In genomic region chr7:101919363-101920115, GRCh38 we compare ENCODE assay signal across 18 cellular contexts.
A peak's percentile ranks its signal among the peaks of the same experiment; 100 is the strongest.
DNase-seq lines count a peak whose midpoint lies in the region; TF ChIP-seq lines count a peak whose summit lies in the region.
"Had no signal": no experiment of that assay in that cellular context is flagged by ENCODE, and none has a peak within 500 bp of the region (broad histone marks: within the 10 kb centered on the region; RNA-seq: fewer than 3 reads in every experiment).

No MANE protein-coding gene starts in this region.

- peaks cover 37% of the 10 kb centered on the region for H3K79me1 ChIP-seq in mesendoderm (ENCODE audit: low read length)

- H3K27me3 ChIP-seq in Caco-2 (replicated peaks; ENCODE audit: control insufficient read depth, insufficient read depth, low read length) (no peaks in the 10 kb centered on the region), mesendoderm (ENCODE audit: insufficient read depth, low read length, poor library complexity) (no peaks in the 10 kb centered on the region), sigmoid colon (no peaks in the 10 kb centered on the region)
- H3K27me3 ChIP-seq: Peyer's patch had no signal

- H3K4me1 ChIP-seq in Caco-2 (peaks cover 23% of the 10 kb centered on the region), mesendoderm (ENCODE audit: control insufficient read depth, low read depth, low read length) (peaks cover 2% of the 10 kb centered on the region), sigmoid colon (peaks cover 0 to 63% (median 51%) of the 10 kb centered on the region in 4 donors)
- H3K4me1 ChIP-seq: Peyer's patch had no signal

- DNase-seq in Caco-2: no peak
- peak in 36 of 61 donors; percentile 9 to 85 (median 42) for DNase-seq in caudate nucleus (lab: John Stamatoyannopoulos, UW)
- DNase-seq in mesendoderm: no peak
- peak; percentile 50 for DNase-seq in sigmoid colon
- DNase-seq in MV-4-11 (lab: John Stamatoyannopoulos, UW): no peak
- DNase-seq in stimulated activated CD4-positive, alpha-beta T cell treated with anti-CD3 and anti-CD28 coated beads, Interleukin-1b, Interleukin-23, amount 100 ng/mL, for 48 hours: no peak
- no peak for DNase-seq in activated CD4-positive, alpha-beta memory T cell treated with anti-CD3 and anti-CD28 coated beads, Interleukin-2, amount 10 ng/mL, durations not matched to agents 7 days and 5 days
- no peak for DNase-seq in NCI-H1417 treated with DMSO at 0.1 percent for 48 hours (lab: John Stamatoyannopoulos, UW)
- DNase-seq: CD4-positive, CD25-positive, alpha-beta regulatory T cell; DMS79 treated with DMSO at 0.1 percent for 48 hours; NCI-H1092; NCI-H187; NCI-H2171 treated with DMSO at 0.1 percent for 48 hours; NCI-H510A; SHP77 had no signal

- no CpG with 5 or more reads among the region's 24 CpGs for WGBS in mesendoderm (ENCODE audit: extremely low coverage, insufficient coverage, low lambda C conversion rate)
- 95 to 97% methylated on average over 24 of the region's 24 CpGs for whole genome bisulfite sequencing in sigmoid colon, 2 donors

- H3K23ac ChIP-seq in mesendoderm (ENCODE audit: low read length): no peak overlapping the region

- no peak overlapping the region for H2BK15ac ChIP-seq in mesendoderm (replicated peaks; ENCODE audit: low read depth)

- H3K79me2 ChIP-seq in mesendoderm (ENCODE audit: control insufficient read depth, insufficient read depth, low read length): peaks cover 77% of the 10 kb centered on the region

- H3K4me2 ChIP-seq in mesendoderm (ENCODE audit: low read length): no peak overlapping the region

- intact Hi-C loops in Caco-2 (cut with micrococcal nuclease; ENCODE audit: unreplicated experiment) (loop anchor here (5.0 kb wide), 1 partner anchor 178 kb away; no protein-coding TSS in a partner anchor), sigmoid colon (cut with DNase I) (no loop called here)

- H3K56ac ChIP-seq in mesendoderm (ENCODE audit: low read length): peak overlapping the region; percentile 10

- H2BK5ac ChIP-seq in mesendoderm (ENCODE audit: low read length): no peak overlapping the region

- H3K9ac ChIP-seq in mesendoderm (ENCODE audit: low read length): no peak overlapping the region

- H3K4me3 Mint-ChIP-seq in Caco-2 (ENCODE audit: unreplicated experiment): no peak overlapping the region
- no peak overlapping the region for H3K4me3 Mint-ChIP-seq in activated CD4-positive, alpha-beta memory T cell treated with anti-CD3 and anti-CD28 coated beads, Interleukin-2, amount 10 ng/mL, durations not matched to agents 7 days and 5 days
- H3K4me3 Mint-ChIP-seq: CD4-positive, CD25-positive, alpha-beta regulatory T cell had no signal

- no peak overlapping the region for H2AK5ac ChIP-seq in mesendoderm (ENCODE audit: low read length)

- no peaks in the 10 kb centered on the region; the same call in 1 of the 2 replicates for H3K36me3 ChIP-seq in Caco-2 (ENCODE audit: control insufficient read depth, insufficient read depth, low read length)
- peaks cover 4% of the 10 kb centered on the region for H3K36me3 ChIP-seq in mesendoderm (ENCODE audit: control insufficient read depth, insufficient read depth, low read length)
- peaks cover 0 to 23% (median 0%) of the 10 kb centered on the region in 4 donors for H3K36me3 ChIP-seq in sigmoid colon

- peaks cover 80% of the 10 kb centered on the region for H3K36me3 Mint-ChIP-seq in Caco-2 (ENCODE audit: insufficient read depth, unreplicated experiment)
- H3K36me3 Mint-ChIP-seq in activated CD4-positive, alpha-beta memory T cell treated with anti-CD3 and anti-CD28 coated beads, Interleukin-2, amount 10 ng/mL, durations not matched to agents 7 days and 5 days (ENCODE audit: low read depth): no peaks in the 10 kb centered on the region

- H3K27ac ChIP-seq in caudate nucleus (ENCODE audit: low read depth, low read length) (no peak overlapping the region), mesendoderm (ENCODE audit: low read depth, low read length) (no peak overlapping the region), sigmoid colon (peak overlapping the region in 1 of 4 donors; percentile 93)
- H3K27ac ChIP-seq: HL-60, Peyer's patch had no signal

- H4K8ac ChIP-seq in mesendoderm (ENCODE audit: low read depth, low read length): no peak overlapping the region

- CTCF ChIA-PET in Caco-2 (lab: Charles Lee): no interaction called here
- CTCF ChIA-PET in activated CD4-positive, alpha-beta memory T cell treated with anti-CD3 and anti-CD28 coated beads, Interleukin-2, amount 10 ng/mL, durations not matched to agents 7 days and 5 days (lab: Charles Lee): no interaction called here

- H3K9me3 Mint-ChIP-seq in Caco-2 (ENCODE audit: unreplicated experiment): no peaks in the 10 kb centered on the region
- H3K9me3 Mint-ChIP-seq in activated CD4-positive, alpha-beta memory T cell treated with anti-CD3 and anti-CD28 coated beads, Interleukin-2, amount 10 ng/mL, durations not matched to agents 7 days and 5 days: no peaks in the 10 kb centered on the region

- H3K27ac Mint-ChIP-seq in Caco-2 (ENCODE audit: unreplicated experiment): peak overlapping the region; percentile 72
- H3K27ac Mint-ChIP-seq in activated CD4-positive, alpha-beta memory T cell treated with anti-CD3 and anti-CD28 coated beads, Interleukin-2, amount 10 ng/mL, durations not matched to agents 7 days and 5 days: no peak overlapping the region

- no TSS peak for BruUV-seq in Caco-2 (replicated peaks; lab: Mats Ljungman, UMichigan)

- no peak for TF ChIP-seq EP300 in sigmoid colon (IDR thresholded peaks at IDR 0.05)

- H3K4me1 Mint-ChIP-seq in Caco-2 (ENCODE audit: low read depth, unreplicated experiment): peaks cover 26% of the 10 kb centered on the region
- peaks cover 5% of the 10 kb centered on the region for H3K4me1 Mint-ChIP-seq in activated CD4-positive, alpha-beta memory T cell treated with anti-CD3 and anti-CD28 coated beads, Interleukin-2, amount 10 ng/mL, durations not matched to agents 7 days and 5 days

- H3K9me3 ChIP-seq in Caco-2 (no peaks in the 10 kb centered on the region), sigmoid colon (no peaks in the 10 kb centered on the region)
- H3K9me3 ChIP-seq: Peyer's patch had no signal

- no peak for TF ChIP-seq POLR2A in sigmoid colon (IDR thresholded peaks at IDR 0.05)

- H3K27me3 Mint-ChIP-seq in Caco-2 (ENCODE audit: insufficient read depth, unreplicated experiment): no peaks in the 10 kb centered on the region
- H3K27me3 Mint-ChIP-seq in activated CD4-positive, alpha-beta memory T cell treated with anti-CD3 and anti-CD28 coated beads, Interleukin-2, amount 10 ng/mL, durations not matched to agents 7 days and 5 days: no peaks in the 10 kb centered on the region
- H3K27me3 Mint-ChIP-seq: CD4-positive, CD25-positive, alpha-beta regulatory T cell had no signal

- POLR2A ChIA-PET in Caco-2 (lab: Charles Lee): no interaction called here
- POLR2A ChIA-PET in activated CD4-positive, alpha-beta memory T cell treated with anti-CD3 and anti-CD28 coated beads, Interleukin-2, amount 10 ng/mL, durations not matched to agents 7 days and 5 days (lab: Charles Lee): no interaction called here

- no peak overlapping the region for H4K5ac ChIP-seq in mesendoderm (ENCODE audit: low read length)

- no peak overlapping the region for H3K4ac ChIP-seq in mesendoderm (ENCODE audit: low read depth, low read length)

- no peak for TF ChIP-seq CTCF in Caco-2 (IDR thresholded peaks at IDR 0.05; ENCODE audit: insufficient read depth in 1 of 2, low read depth in 1 of 2, low read length in 1 of 2, severe bottlenecking in 1 of 2, unreplicated experiment in 1 of 2)
- no peak for TF ChIP-seq CTCF in sigmoid colon (IDR thresholded peaks at IDR 0.05)

- H3K18ac ChIP-seq in mesendoderm (ENCODE audit: low read length): no peak overlapping the region

- no peak overlapping the region for H3K4me3 ChIP-seq in Caco-2 (ENCODE audit: low read depth, low read length)
- H3K4me3 ChIP-seq in mesendoderm (ENCODE audit: low read length): no peak overlapping the region
- H3K4me3 ChIP-seq in sigmoid colon: no peak overlapping the region
- H3K4me3 ChIP-seq: K562, Peyer's patch had no signal

- H2BK120ac ChIP-seq in mesendoderm (ENCODE audit: low read depth, low read length): no peak overlapping the region

Comparison
In these comparisons a context has a peak if more than half of its experiments do, and no peak if none do; other contexts are left out.
1. DNase-seq: peak in caudate nucleus (36 of 61) and sigmoid colon (single experiment); none in Caco-2 (0 of 2), mesendoderm (single experiment), MV-4-11 (single experiment), stimulated activated CD4-positive, alpha-beta T cell treated with anti-CD3 and anti-CD28 coated beads, Interleukin-1b, Interleukin-23, amount 100 ng/mL, for 48 hours (single experiment), activated CD4-positive, alpha-beta memory T cell treated with anti-CD3 and anti-CD28 coated beads, Interleukin-2, amount 10 ng/mL, durations not matched to agents 7 days and 5 days (single experiment) and NCI-H1417 treated with DMSO at 0.1 percent for 48 hours (single experiment).